Comparison of ENCODE assay signal across 10 cellular contexts in genomic region chr5:172451771-172452197, GRCh38. TPM values are rescaled to one million over a fixed set of nuclear protein-coding genes. Genes with fewer than 3 reads are reported as not detected.
DNase-seq lines count a peak whose midpoint lies in the region; ATAC-seq and TF ChIP-seq lines count a peak whose summit lies in the region.
"Had no signal": no experiment of that assay in that cellular context is flagged by ENCODE, and none has a peak within 500 bp of the region (broad histone marks: within the 10 kb centered on the region; RNA-seq: fewer than 3 reads in every experiment).

No MANE protein-coding gene starts in this region.

- no peak for ATAC-seq in T-helper 17 cell

- TF ChIP-seq CTCF in fibroblast of villous mesenchyme (IDR thresholded peaks at IDR 0.05; ENCODE audit: insufficient read depth, low read depth, low read length) = no peak

- H3K36me3 Mint-ChIP-seq in T-helper 17 cell (ENCODE audit: low read depth) = peaks cover 7% of the 10 kb centered on the region

- H3K4me3 ChIP-seq in fibroblast of villous mesenchyme (ENCODE audit: low read depth, low read length) (no peak overlapping the region), skeletal muscle cell (ENCODE audit: low read depth, low read length) (no peak overlapping the region)
- H3K4me3 ChIP-seq: lung had no signal

- H3K4me1 Mint-ChIP-seq in T-helper 17 cell = peaks cover 9% of the 10 kb centered on the region

- peak; percentile 48 for DNase-seq in H4 (ENCODE audit: low spot score)
- DNase-seq in T-helper 17 cell = no peak
- DNase-seq in fibroblast of villous mesenchyme (ENCODE audit: low read depth) = peak; percentile 88
- peak; percentile 72 for DNase-seq in skeletal muscle cell (ENCODE audit: low read depth)
- DNase-seq in Kasumi-1 (lab: John Stamatoyannopoulos, UW) = no peak
- no peak for DNase-seq in NCI-H82 (lab: John Stamatoyannopoulos, UW)
- no peak for DNase-seq in effector CD8-positive, alpha-beta T cell (lab: John Stamatoyannopoulos, UW)
- DNase-seq in NCI-H2081 treated with DMSO at 0.1 percent for 48 hours (lab: John Stamatoyannopoulos, UW) = no peak

- H3K4me3 Mint-ChIP-seq in T-helper 17 cell = peak overlapping the region; percentile 36

- H3K27me3 Mint-ChIP-seq in T-helper 17 cell = peaks cover 68% of the 10 kb centered on the region

- no peaks in the 10 kb centered on the region for H3K9me3 ChIP-seq in T-helper 17 cell (ENCODE audit: control insufficient read depth, low read length, poor library complexity, severe bottlenecking)
- H3K9me3 ChIP-seq: upper lobe of left lung had no signal

- H3K27ac Mint-ChIP-seq in T-helper 17 cell = no peak overlapping the region

RNA-seq across cellular contexts. Expression of gene SH3PXD2B, which starts 2.5 kb away (rescaled TPM):
- total RNA-seq in H4 (2014; rRNA removed; shearing (Covaris generic)) = 7.7 and 9.4 TPM in 2 replicates
- under 1 TPM; 0.12 to 0.21 TPM for total RNA-seq in T-helper 17 cell
- total RNA-seq in fibroblast of villous mesenchyme = 28.1 and 32.2 TPM in 2 replicates

Comparison
In these comparisons a context has a peak if more than half of its experiments do, and no peak if none do; other contexts are left out.
1. DNase-seq: peak in H4 (single experiment), fibroblast of villous mesenchyme (single experiment) and skeletal muscle cell (single experiment); none in T-helper 17 cell (0 of 3), Kasumi-1 (0 of 2), NCI-H82 (single experiment), effector CD8-positive, alpha-beta T cell (single experiment) and NCI-H2081 treated with DMSO at 0.1 percent for 48 hours (single experiment).